ENCODE assay signal across 8 cellular contexts in genomic region chr17:77374170-77374936, GRCh38.
DNase-seq lines count a peak whose midpoint lies in the region; TF ChIP-seq lines count a peak whose summit lies in the region.

No MANE protein-coding gene starts in this region.

- peak overlapping the region; percentile 95 for H3K27ac ChIP-seq in A673 (ENCODE audit: low read depth, low read length, poor library complexity, severe bottlenecking)
- peak overlapping the region; percentile 98 for H3K27ac ChIP-seq in left ventricle myocardium inferior (replicated peaks)
- H3K27ac ChIP-seq in vagina = peak overlapping the region; percentile 95

- CTCF ChIA-PET in A673 (lab: Charles Lee) = no interaction called here

- no peaks in the 10 kb centered on the region for H3K27me3 Mint-ChIP-seq in progenitor cell of endocrine pancreas

- H3K27ac Mint-ChIP-seq in progenitor cell of endocrine pancreas = peak overlapping the region; percentile 99

- no peaks in the 10 kb centered on the region for H3K9me3 ChIP-seq in A673 (ENCODE audit: low read depth, low read length, poor library complexity, severe bottlenecking)
- no peaks in the 10 kb centered on the region for H3K9me3 ChIP-seq in left ventricle myocardium inferior (replicated peaks)
- H3K9me3 ChIP-seq in vagina = no peaks in the 10 kb centered on the region

- TF ChIP-seq CTCF in A673 (conservative IDR thresholded peaks at IDR 0.05; ENCODE audit: low read depth, low read length) = peak; percentile 48
- peak; percentile 56 for TF ChIP-seq CTCF in left ventricle myocardium inferior (IDR thresholded peaks at IDR 0.05; ENCODE audit: borderline replicate concordance)
- peak; percentile 46 for TF ChIP-seq CTCF in progenitor cell of endocrine pancreas (IDR thresholded peaks at IDR 0.05; ENCODE audit: unreplicated experiment)
- TF ChIP-seq CTCF in vagina (IDR thresholded peaks at IDR 0.05) = peak in 1 of 3 experiments; percentile 16

- peak in 1 of 2 donors; percentile 70 for TF ChIP-seq POLR2A in vagina (IDR thresholded peaks at IDR 0.05)

- peak; percentile 92 for DNase-seq in A673 (ENCODE audit: low spot score)
- DNase-seq in H7 = peak; percentile 99
- DNase-seq in T-helper 1 cell = peak; percentile 55 to 82 (median 69)
- peak in 32 of 58 donors; percentile 21 to 66 (median 50) for DNase-seq in anterior cingulate cortex (lab: John Stamatoyannopoulos, UW)
- peak; percentile 87 for DNase-seq in left ventricle myocardium inferior
- peak; percentile 73 for DNase-seq in progenitor cell of endocrine pancreas (ENCODE audit: low spot score, unreplicated experiment)
- no peak for DNase-seq in vagina (ENCODE audit: extremely low spot score in 2 of 2)
- no peak for DNase-seq in ACHN

- peak overlapping the region; percentile 97 for H3K4me3 Mint-ChIP-seq in progenitor cell of endocrine pancreas (ENCODE audit: low read depth)

- H3K27me3 ChIP-seq in A673 (replicated peaks; ENCODE audit: insufficient read depth, low read depth, low read length, poor library complexity) = no peaks in the 10 kb centered on the region
- no peaks in the 10 kb centered on the region for H3K27me3 ChIP-seq in H7 (ENCODE audit: control insufficient read depth, insufficient read depth, low read length)
- no peaks in the 10 kb centered on the region for H3K27me3 ChIP-seq in left ventricle myocardium inferior (ENCODE audit: low read depth)
- no peaks in the 10 kb centered on the region for H3K27me3 ChIP-seq in vagina

- H3K36me3 ChIP-seq in A673 (ENCODE audit: insufficient read depth, low read length, poor library complexity, severe bottlenecking) = no peaks in the 10 kb centered on the region
- H3K36me3 ChIP-seq in H7 (replicated peaks; ENCODE audit: control insufficient read depth, insufficient read depth, low read length) = no peaks in the 10 kb centered on the region
- H3K36me3 ChIP-seq in left ventricle myocardium inferior = no peaks in the 10 kb centered on the region
- no peaks in the 10 kb centered on the region for H3K36me3 ChIP-seq in vagina

- POLR2A ChIA-PET in A673 (lab: Charles Lee; ENCODE audit: low non-redundant PET) = no interaction called here

- peak overlapping the region; percentile 95 for H3K4me3 ChIP-seq in A673 (ENCODE audit: low read depth, low read length, poor library complexity, severe bottlenecking)
- peak overlapping the region; percentile 84 for H3K4me3 ChIP-seq in H7 (ENCODE audit: insufficient read depth, low read depth, low read length)
- peak overlapping the region; percentile 98 for H3K4me3 ChIP-seq in left ventricle myocardium inferior
- H3K4me3 ChIP-seq in vagina = peak overlapping the region; percentile 76 to 78

- BruUV-seq in A673 (replicated peaks; lab: Mats Ljungman, UMichigan) = no TSS peak

- intact Hi-C loops in A673 (cut with micrococcal nuclease; ENCODE audit: unreplicated experiment) = loop anchor here (5.0 kb wide), 1 partner anchor 42 kb away; no protein-coding TSS in a partner anchor
- intact Hi-C loops in left ventricle myocardium inferior (cut with micrococcal nuclease) = no loop called here
- intact Hi-C loops in vagina (cut with DNase I) = loop anchor here (5.0 to 10.0 kb wide), 3 partner anchors 47 to 280 kb away; no protein-coding TSS in a partner anchor

- peaks cover 59% of the 10 kb centered on the region for H3K4me1 Mint-ChIP-seq in progenitor cell of endocrine pancreas (ENCODE audit: low read depth)

- H3K9me3 Mint-ChIP-seq in progenitor cell of endocrine pancreas (ENCODE audit: low read depth) = no peaks in the 10 kb centered on the region

- H3K4me1 ChIP-seq in A673 (ENCODE audit: insufficient read depth, low read length, poor library complexity, severe bottlenecking) = peaks cover 58% of the 10 kb centered on the region
- peaks cover 98% of the 10 kb centered on the region for H3K4me1 ChIP-seq in left ventricle myocardium inferior
- H3K4me1 ChIP-seq in vagina = peaks cover 89% of the 10 kb centered on the region

- no peaks in the 10 kb centered on the region for H3K36me3 Mint-ChIP-seq in progenitor cell of endocrine pancreas (ENCODE audit: insufficient read depth)

- in situ Hi-C loops in ACHN (cut with HindIII; ENCODE audit: low pct_ligation_motif_present, low pct_unique_long_range_greater_than_20kb, low sequenced_read_pairs) = no loop called here

Comparison
In these comparisons a context has a peak if more than half of its experiments do, and no peak if none do; other contexts are left out.
1. DNase-seq: peak in A673 (single experiment), H7 (single experiment), T-helper 1 cell (5 of 5), anterior cingulate cortex (32 of 58), left ventricle myocardium inferior (single experiment) and progenitor cell of endocrine pancreas (single experiment); none in vagina (0 of 2) and ACHN (single experiment).
2. Peak in every context shown above with its lines, with median percentiles within 50 percentile points of each other: H3K27ac ChIP-seq and H3K4me3 ChIP-seq.